In the genomic region with DNA sequence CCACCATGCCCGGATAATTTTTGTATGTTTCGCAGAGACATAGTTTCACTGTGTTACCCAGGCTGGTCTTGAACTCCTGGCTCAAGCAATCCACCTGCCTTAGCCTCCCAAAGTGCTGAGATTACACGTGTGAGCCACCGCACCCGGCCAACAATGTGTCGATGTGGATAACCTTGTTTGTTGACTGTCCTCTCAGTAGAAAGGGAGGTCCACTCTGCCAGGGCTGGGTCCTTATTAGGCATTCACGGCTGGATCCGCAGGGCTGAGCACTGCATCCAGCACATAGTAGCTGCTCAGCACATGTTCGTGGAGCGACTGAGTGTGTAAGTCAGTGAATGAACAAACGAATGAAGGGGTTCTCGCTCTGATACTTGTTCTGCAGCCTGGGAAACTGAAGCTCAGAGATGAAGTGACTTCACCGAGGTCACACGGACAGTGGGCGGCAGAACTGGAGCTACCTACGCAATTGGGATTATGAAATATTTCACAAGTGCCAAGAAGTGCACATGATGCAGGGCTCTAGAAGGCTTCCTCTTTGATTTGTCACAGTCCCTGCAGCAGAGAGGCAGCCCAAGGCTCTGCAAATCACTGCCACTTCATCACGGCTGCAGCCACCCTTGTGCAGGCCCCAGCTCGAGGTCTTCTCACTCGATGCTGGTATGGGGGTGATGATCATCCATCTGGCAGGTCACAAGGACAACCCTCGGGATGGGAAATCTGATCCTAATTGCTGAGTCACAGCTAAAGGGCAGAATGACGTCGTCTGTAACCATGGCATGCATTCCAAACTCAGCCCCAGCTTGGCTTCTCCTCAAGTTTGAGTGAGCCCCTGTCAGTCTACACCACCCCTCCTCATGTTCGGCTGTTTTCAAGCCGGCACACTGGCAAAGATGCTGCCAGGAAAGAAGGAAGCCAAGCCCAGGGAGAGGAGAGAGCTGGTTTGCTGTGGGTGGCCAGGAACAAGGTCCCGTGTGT, we compare ENCODE assay signal across 8 cellular contexts. TPM values are rescaled to one million over a fixed set of nuclear protein-coding genes. Genes with fewer than 3 reads are reported as not detected.
DNase-seq lines count a peak whose midpoint lies in the region; ATAC-seq, FAIRE-seq and TF ChIP-seq lines count a peak whose summit lies in the region.

No MANE protein-coding gene starts in this region.

- H3K36me3 ChIP-seq in HUES64 (ENCODE audit: insufficient read depth, low read length) (no peaks in the 10 kb centered on the region), esophagus squamous epithelium (no peaks in the 10 kb centered on the region), muscle layer of duodenum (ENCODE audit: control insufficient read depth in 1 of 2, insufficient read depth in 2 of 2, low read length in 2 of 2) (no peaks in the 10 kb centered on the region)

- H3K9me3 ChIP-seq in HUES64 (ENCODE audit: insufficient read depth, low read depth, low read length) (no peaks in the 10 kb centered on the region), esophagus squamous epithelium (no peaks in the 10 kb centered on the region), muscle layer of duodenum (ENCODE audit: control insufficient read depth in 1 of 2, low read length in 2 of 2) (no peaks in the 10 kb centered on the region)

- no peak for FAIRE-seq in urothelium cell line (lab: Jason Lieb, UNC)

- TF ChIP-seq POLR2A in esophagus squamous epithelium (IDR thresholded peaks at IDR 0.05): peak in 2 of 4 donors; percentile 42 to 68

- intact Hi-C loops in esophagus squamous epithelium (cut with DNase I): loop anchor here (5.0 to 10.0 kb wide), 3 partner anchors 75 to 243 kb away; no protein-coding TSS in a partner anchor

- no peaks in the 10 kb centered on the region for H3K27me3 ChIP-seq in HUES64 (ENCODE audit: insufficient read depth, low read length)
- no peaks in the 10 kb centered on the region for H3K27me3 ChIP-seq in esophagus squamous epithelium
- no peaks in the 10 kb centered on the region for H3K27me3 ChIP-seq in muscle layer of duodenum (ENCODE audit: low read depth, low read length)

- DNase-seq in AG08396 (ENCODE audit: low spot score) (peak; percentile 88), esophagus squamous epithelium (lab: John Stamatoyannopoulos, UW) (no peak), urothelium cell line (ENCODE audit: low spot score) (peak; percentile 83)
- DNase-seq in activated naive CD4-positive, alpha-beta T cell (lab: John Stamatoyannopoulos, UW): no peak

- H3K4me3 ChIP-seq in HUES64 (ENCODE audit: low read length) (no peak overlapping the region), esophagus squamous epithelium (peak overlapping the region in 1 of 4 donors; percentile 25), muscle layer of duodenum (ENCODE audit: low read depth in 1 of 2, low read length in 2 of 2) (peak overlapping the region in 1 of 2 donors; percentile 1)

- H3K4me1 ChIP-seq in HUES64 (ENCODE audit: insufficient read depth, low read length) (peaks cover 23% of the 10 kb centered on the region), esophagus squamous epithelium (peaks cover 12 to 40% (median 19%) of the 10 kb centered on the region in 3 donors), muscle layer of duodenum (ENCODE audit: control insufficient read depth in 1 of 2, insufficient read depth in 2 of 2, low read length in 2 of 2) (peaks cover 0 to 14% of the 10 kb centered on the region in 2 donors)

- H3K27ac ChIP-seq in HUES64 (ENCODE audit: low read depth, low read length): peak overlapping the region; percentile 48; the same call in 1 of the 2 replicates
- H3K27ac ChIP-seq in esophagus squamous epithelium: peak overlapping the region; percentile 80 to 95 (median 89)
- peak overlapping the region; percentile 62 for H3K27ac ChIP-seq in muscle layer of duodenum (ENCODE audit: low read length)

- H3K9ac ChIP-seq in HUES64 (ENCODE audit: low read depth, low read length): peak overlapping the region; percentile 32; the same call in 1 of the 2 replicates

- 82% methylated on average over 25 of the region's 25 CpGs for WGBS in HUES64
- WGBS in esophagus squamous epithelium, 2 donors: 32% methylated on average over 20 to 21 of the region's 25 CpGs

- TF ChIP-seq CTCF in esophagus squamous epithelium (IDR thresholded peaks at IDR 0.05): peak in 1 of 6 experiments; percentile 17

- ATAC-seq in SK-N-SH treated with all-trans-retinoic acid at 6 μM for 48 hours (peak; percentile 86), HG03342 (IDR thresholded peaks at IDR 0.05; ENCODE audit: unreplicated experiment) (no peak)

TF ChIP-seq in SK-N-SH treated with all-trans-retinoic acid at 6 μM for 48 hours, 23 proteins besides CTCF, POLR2A, EP300 and RAD21 (continues in another document):
- TF ChIP-seq, protein P1, sequence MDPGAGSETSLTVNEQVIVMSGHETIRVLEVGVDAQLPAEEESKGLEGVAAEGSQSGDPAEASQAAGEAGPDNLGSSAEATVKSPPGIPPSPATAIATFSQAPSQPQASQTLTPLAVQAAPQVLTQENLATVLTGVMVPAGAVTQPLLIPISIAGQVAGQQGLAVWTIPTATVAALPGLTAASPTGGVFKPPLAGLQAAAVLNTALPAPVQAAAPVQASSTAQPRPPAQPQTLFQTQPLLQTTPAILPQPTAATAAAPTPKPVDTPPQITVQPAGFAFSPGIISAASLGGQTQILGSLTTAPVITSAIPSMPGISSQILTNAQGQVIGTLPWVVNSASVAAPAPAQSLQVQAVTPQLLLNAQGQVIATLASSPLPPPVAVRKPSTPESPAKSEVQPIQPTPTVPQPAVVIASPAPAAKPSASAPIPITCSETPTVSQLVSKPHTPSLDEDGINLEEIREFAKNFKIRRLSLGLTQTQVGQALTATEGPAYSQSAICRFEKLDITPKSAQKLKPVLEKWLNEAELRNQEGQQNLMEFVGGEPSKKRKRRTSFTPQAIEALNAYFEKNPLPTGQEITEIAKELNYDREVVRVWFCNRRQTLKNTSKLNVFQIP (CRISPR knock-in tag; IDR thresholded peaks at IDR 0.05; ENCODE audit: borderline replicate concordance, low read depth): no peak
- TF ChIP-seq ZFP30 (CRISPR knock-in tag; IDR thresholded peaks at IDR 0.05) (no peak), SNAI2 (CRISPR knock-in tag; IDR thresholded peaks at IDR 0.05) (peak; percentile 64; the same call in 1 of the 2 replicates), TCF4 (CRISPR knock-in tag; IDR thresholded peaks at IDR 0.05; ENCODE audit: borderline replicate concordance) (no peak), PPARA (CRISPR knock-in tag; IDR thresholded peaks at IDR 0.05; ENCODE audit: borderline replicate concordance) (no peak), ARNTL (CRISPR knock-in tag; IDR thresholded peaks at IDR 0.05; ENCODE audit: borderline replicate concordance, low read depth) (no peak), GLIS3 (CRISPR knock-in tag; IDR thresholded peaks at IDR 0.05) (no peak), ZNF565 (CRISPR knock-in tag; conservative IDR thresholded peaks at IDR 0.05; ENCODE audit: low read depth) (no peak), OSR1 (CRISPR knock-in tag; IDR thresholded peaks at IDR 0.05) (no peak), ISL1 (CRISPR knock-in tag; IDR thresholded peaks at IDR 0.05) (peak; percentile 43; the same call in 1 of the 2 replicates)
- TF ChIP-seq, protein P2, sequence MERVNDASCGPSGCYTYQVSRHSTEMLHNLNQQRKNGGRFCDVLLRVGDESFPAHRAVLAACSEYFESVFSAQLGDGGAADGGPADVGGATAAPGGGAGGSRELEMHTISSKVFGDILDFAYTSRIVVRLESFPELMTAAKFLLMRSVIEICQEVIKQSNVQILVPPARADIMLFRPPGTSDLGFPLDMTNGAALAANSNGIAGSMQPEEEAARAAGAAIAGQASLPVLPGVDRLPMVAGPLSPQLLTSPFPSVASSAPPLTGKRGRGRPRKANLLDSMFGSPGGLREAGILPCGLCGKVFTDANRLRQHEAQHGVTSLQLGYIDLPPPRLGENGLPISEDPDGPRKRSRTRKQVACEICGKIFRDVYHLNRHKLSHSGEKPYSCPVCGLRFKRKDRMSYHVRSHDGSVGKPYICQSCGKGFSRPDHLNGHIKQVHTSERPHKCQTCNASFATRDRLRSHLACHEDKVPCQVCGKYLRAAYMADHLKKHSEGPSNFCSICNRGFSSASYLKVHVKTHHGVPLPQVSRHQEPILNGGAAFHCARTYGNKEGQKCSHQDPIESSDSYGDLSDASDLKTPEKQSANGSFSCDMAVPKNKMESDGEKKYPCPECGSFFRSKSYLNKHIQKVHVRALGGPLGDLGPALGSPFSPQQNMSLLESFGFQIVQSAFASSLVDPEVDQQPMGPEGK (CRISPR knock-in tag; IDR thresholded peaks at IDR 0.05; ENCODE audit: borderline replicate concordance): no peak
- TF ChIP-seq, protein P3, sequence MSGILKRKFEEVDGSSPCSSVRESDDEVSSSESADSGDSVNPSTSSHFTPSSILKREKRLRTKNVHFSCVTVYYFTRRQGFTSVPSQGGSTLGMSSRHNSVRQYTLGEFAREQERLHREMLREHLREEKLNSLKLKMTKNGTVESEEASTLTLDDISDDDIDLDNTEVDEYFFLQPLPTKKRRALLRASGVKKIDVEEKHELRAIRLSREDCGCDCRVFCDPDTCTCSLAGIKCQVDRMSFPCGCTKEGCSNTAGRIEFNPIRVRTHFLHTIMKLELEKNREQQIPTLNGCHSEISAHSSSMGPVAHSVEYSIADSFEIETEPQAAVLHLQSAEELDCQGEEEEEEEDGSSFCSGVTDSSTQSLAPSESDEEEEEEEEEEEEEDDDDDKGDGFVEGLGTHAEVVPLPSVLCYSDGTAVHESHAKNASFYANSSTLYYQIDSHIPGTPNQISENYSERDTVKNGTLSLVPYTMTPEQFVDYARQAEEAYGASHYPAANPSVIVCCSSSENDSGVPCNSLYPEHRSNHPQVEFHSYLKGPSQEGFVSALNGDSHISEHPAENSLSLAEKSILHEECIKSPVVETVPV (CRISPR knock-in tag; IDR thresholded peaks at IDR 0.05): no peak
- TF ChIP-seq, protein P4, sequence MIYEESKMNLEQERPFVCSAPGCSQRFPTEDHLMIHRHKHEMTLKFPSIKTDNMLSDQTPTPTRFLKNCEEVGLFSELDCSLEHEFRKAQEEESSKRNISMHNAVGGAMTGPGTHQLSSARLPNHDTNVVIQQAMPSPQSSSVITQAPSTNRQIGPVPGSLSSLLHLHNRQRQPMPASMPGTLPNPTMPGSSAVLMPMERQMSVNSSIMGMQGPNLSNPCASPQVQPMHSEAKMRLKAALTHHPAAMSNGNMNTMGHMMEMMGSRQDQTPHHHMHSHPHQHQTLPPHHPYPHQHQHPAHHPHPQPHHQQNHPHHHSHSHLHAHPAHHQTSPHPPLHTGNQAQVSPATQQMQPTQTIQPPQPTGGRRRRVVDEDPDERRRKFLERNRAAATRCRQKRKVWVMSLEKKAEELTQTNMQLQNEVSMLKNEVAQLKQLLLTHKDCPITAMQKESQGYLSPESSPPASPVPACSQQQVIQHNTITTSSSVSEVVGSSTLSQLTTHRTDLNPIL (CRISPR knock-in tag; IDR thresholded peaks at IDR 0.05; ENCODE audit: low read depth): no peak; the same call in 1 of the 2 replicates

RNA-seq across cellular contexts. Expression of a gene that starts 28.0 kb away (rescaled TPM):
- polyA plus RNA-seq in HUES64 (2013, experiment 1 of 2): 48.0 TPM
- 58.7 TPM for polyA plus RNA-seq in HUES64 (2013, experiment 2 of 2)
- total RNA-seq in esophagus squamous epithelium: 10 to 100 TPM; 13.7 to 22.9 (median 17.0) TPM

RNA-seq across cellular contexts. Expression of a gene that starts 53.5 kb away (rescaled TPM):
- polyA plus RNA-seq in HUES64 (2013, experiment 1 of 2): 147 TPM
- 152 TPM for polyA plus RNA-seq in HUES64 (2013, experiment 2 of 2)
- 10 to 100 TPM; 13.7 to 44.4 (median 34.4) TPM for total RNA-seq in esophagus squamous epithelium

Comparison
In these comparisons a context has a peak if more than half of its experiments do, and no peak if none do; other contexts are left out.
1. DNase-seq: peak in AG08396 (single experiment) and urothelium cell line (single experiment); none in esophagus squamous epithelium (single experiment) and activated naive CD4-positive, alpha-beta T cell (0 of 4).
2. Peak in every context shown above with its lines, with median percentiles within 50 percentile points of each other: H3K27ac ChIP-seq.